In the genomic region with DNA sequence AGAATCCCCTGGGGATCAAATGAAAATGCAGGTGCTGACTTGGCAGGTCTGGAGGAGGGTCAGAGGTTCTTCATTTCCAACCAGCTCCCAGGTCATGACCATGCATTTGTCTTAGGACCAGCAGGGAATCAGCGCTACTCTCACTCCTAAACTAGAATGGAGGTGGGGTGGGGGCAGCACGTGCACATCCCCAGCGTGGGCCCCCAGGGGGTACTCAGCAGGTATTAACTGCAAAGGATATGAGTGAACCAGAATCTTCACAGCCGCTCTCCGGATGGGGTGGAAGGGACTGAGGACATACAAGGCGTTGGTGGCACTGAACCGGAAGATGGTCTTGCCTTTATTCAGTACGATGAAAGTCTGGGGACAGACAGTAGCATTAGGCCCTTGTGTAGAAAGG, we compare ENCODE assay signal across 18 cellular contexts. TPM values are rescaled to one million over a fixed set of nuclear protein-coding genes. Genes with fewer than 3 reads are reported as not detected.
DNase-seq lines count a peak whose midpoint lies in the region; ATAC-seq, FAIRE-seq and TF ChIP-seq lines count a peak whose summit lies in the region.
"Had no signal": no experiment of that assay in that cellular context is flagged by ENCODE, and none has a peak within 500 bp of the region (broad histone marks: within the 10 kb centered on the region; RNA-seq: fewer than 3 reads in every experiment).

No MANE protein-coding gene starts in this region.

- CTCF ChIA-PET in HEK293 (lab: Yijun Ruan, JAX) (interaction anchor here (1.0 to 1.9 kb wide), 2 partner anchors 25 to 662 kb away, joined by 3 to 7 read pairs; no protein-coding TSS in a partner anchor), H1 (lab: Charles Lee; ENCODE audit: partially characterized antibody) (interaction anchor here (1.2 to 30.9 kb wide), 11 partner anchors 6 to 370 kb away, joined by 3 to 538 read pairs (median 12); partner anchors contain the start of gene SCN5A)

- H3K27ac ChIP-seq in HEK293 (ENCODE audit: extremely low read depth, low read depth, low read length) (no peak overlapping the region), H1 (ENCODE audit: low read depth, low read length) (no peak overlapping the region), H9 (ENCODE audit: insufficient read length, low read depth, low read length) (no peak overlapping the region)
- H3K27ac ChIP-seq: 22Rv1, A549, HL-60, KMS-11 had no signal

- H3K79me2 ChIP-seq in H1 (ENCODE audit: control insufficient read depth in 1 of 2, insufficient read depth in 2 of 2, low read length in 2 of 2) (no peaks in the 10 kb centered on the region), H9 (ENCODE audit: insufficient read depth, low read length) (no peaks in the 10 kb centered on the region)

- FAIRE-seq in H1 (lab: Jason Lieb, UNC) = no peak
- FAIRE-seq: A549, GM12878 had no signal

- H3K9me3 ChIP-seq in HEK293 (ENCODE audit: control insufficient read depth, insufficient read depth, low read depth, low read length) (no peaks in the 10 kb centered on the region), H1 (ENCODE audit: insufficient read depth in 2 of 2, low read depth in 1 of 2, low read length in 1 of 2) (no peaks in the 10 kb centered on the region), H9 (ENCODE audit: control insufficient read depth, low read depth, low read length) (no peaks in the 10 kb centered on the region)
- H3K9me3 ChIP-seq: A549 had no signal

- H3K14ac ChIP-seq in H1 (ENCODE audit: insufficient read length) (no peak overlapping the region), H9 (ENCODE audit: insufficient read depth, low read length) (no peak overlapping the region)

- intact Hi-C loops in Right ventricle myocardium inferior (cut with DNase I) (no loop called here), Right ventricle myocardium superior (cut with DNase I) (no loop called here)

- peaks cover 0 to 15% (median 0%) of the 10 kb centered on the region in 3 experiments; a peak in 3 of 7 replicates for H3K36me3 Mint-ChIP-seq in H9 (ENCODE audit: insufficient read depth in 1 of 3, low read depth in 3 of 3)
- H3K36me3 Mint-ChIP-seq: CD8-positive, alpha-beta T cell had no signal

- H3K4me3 ChIP-seq in HEK293 (ENCODE audit: low read depth, low read length) (no peak overlapping the region), H1 (ENCODE audit: extremely low read depth in 1 of 4, insufficient read depth in 2 of 4, low read depth in 3 of 4, low read length in 4 of 4) (no peak overlapping the region)
- H3K4me3 ChIP-seq: A549, GM12878, GM23338 had no signal

- no peak for TF ChIP-seq POLR2A in H1 (IDR thresholded peaks at IDR 0.05; ENCODE audit: control extremely low read depth in 1 of 2, low read depth in 2 of 2, low read length in 2 of 2)

- H3K23me2 ChIP-seq in H1 (ENCODE audit: low read depth, low read length) (no peaks in the 10 kb centered on the region), H9 (ENCODE audit: insufficient read length, low read depth, low read length, poor library complexity, severe bottlenecking) (no peaks in the 10 kb centered on the region)

- H2BK15ac ChIP-seq in H1 (ENCODE audit: low read length) = no peak overlapping the region; the same call in 1 of the 2 replicates
- H2BK15ac ChIP-seq in H9 (ENCODE audit: low read depth, low read length) = no peak overlapping the region

- H3K18ac ChIP-seq in H1 (ENCODE audit: extremely low read depth, low read length) = peak overlapping the region; percentile 13; the same call in 1 of the 2 replicates
- no peak overlapping the region for H3K18ac ChIP-seq in H9 (ENCODE audit: insufficient read length, low read depth, low read length)

- 78% methylated on average over 8 of the region's 8 CpGs; no CpG with 5 or more reads in 1 of the 2 experiments for WGBS in H1 (ENCODE audit: extremely low coverage in 1 of 2, insufficient coverage in 1 of 2, insufficient read length in 1 of 2, insufficient replicate concordance in 2 of 2, low coverage in 1 of 2, low lambda C conversion rate in 2 of 2, missing lambda C conversion rate in 1 of 2), 2 experiments
- WGBS in H9 (ENCODE audit: extremely low coverage, insufficient read length, low lambda C conversion rate) = no CpG with 5 or more reads among the region's 8 CpGs

- H3T11ph ChIP-seq in H9 (ENCODE audit: low read length) = no peak overlapping the region

- H4K5ac ChIP-seq in H1 (ENCODE audit: insufficient read length, low read depth, low read length) = no peak overlapping the region
- H4K5ac ChIP-seq in H9 (ENCODE audit: insufficient read length, low read depth, low read length) = no peak overlapping the region

- H2BK20ac ChIP-seq in H1 (ENCODE audit: low read length) (no peak overlapping the region), H9 (ENCODE audit: low read depth, low read length, poor library complexity, severe bottlenecking) (no peak overlapping the region)

- H2AK5ac ChIP-seq in H1 (ENCODE audit: low read depth, low read length) = no peak overlapping the region
- H2AK5ac ChIP-seq in H9 (ENCODE audit: insufficient read length, low read length) = no peak overlapping the region

- no peaks in the 10 kb centered on the region for H3K36me3 ChIP-seq in HEK293 (ENCODE audit: control insufficient read depth in 2 of 2, insufficient read depth in 1 of 2, low read length in 2 of 2)
- no peaks in the 10 kb centered on the region for H3K36me3 ChIP-seq in H1 (ENCODE audit: control insufficient read depth in 2 of 4, insufficient read depth in 4 of 4, low read length in 3 of 4)

- POLR2A ChIA-PET in HEK293 (lab: Yijun Ruan, JAX) (no interaction called here), H1 (lab: Charles Lee; ENCODE audit: partially characterized antibody) (no interaction called here)

- H2BK120ac ChIP-seq in H1 (replicated peaks; ENCODE audit: low read depth, low read length) = no peak overlapping the region
- no peak overlapping the region for H2BK120ac ChIP-seq in H9 (ENCODE audit: low read depth, low read length, poor library complexity, severe bottlenecking)

- no peak for ATAC-seq in Right ventricle myocardium inferior
- ATAC-seq in Right ventricle myocardium superior (ENCODE audit: poor library complexity) = no peak
- ATAC-seq in HG03439 (IDR thresholded peaks at IDR 0.05; ENCODE audit: unreplicated experiment) = no peak
- no peak for ATAC-seq in GM19035 (IDR thresholded peaks at IDR 0.05; ENCODE audit: unreplicated experiment)
- ATAC-seq: A549; CD8-positive, alpha-beta T cell; GM12878 had no signal

- no peak overlapping the region for H2AFZ ChIP-seq in H1 (ENCODE audit: low read length)
- no peak overlapping the region for H2AFZ ChIP-seq in H9 (ENCODE audit: low read length)
- H2AFZ ChIP-seq: GM23338 had no signal

- H2BK12ac ChIP-seq in H1 (ENCODE audit: low read depth, low read length) (no peak overlapping the region), H9 (ENCODE audit: insufficient read length, low read depth, low read length) (no peak overlapping the region)

- H2BK5ac ChIP-seq in H1 (ENCODE audit: low read depth, low read length) (no peak overlapping the region; the same call in 1 of the 2 replicates), H9 (ENCODE audit: insufficient read length, low read length) (no peak overlapping the region)

- no peak overlapping the region for H3K9ac ChIP-seq in H1 (replicated peaks in 1 of 4; ENCODE audit: extremely low read depth in 1 of 4, low read depth in 3 of 4, low read length in 3 of 4)
- no peak overlapping the region for H3K9ac ChIP-seq in H9 (ENCODE audit: extremely low read depth, insufficient read length, low read length)
- H3K9ac ChIP-seq: KMS-11 had no signal

- H3K9me3 Mint-ChIP-seq in H9 = no peaks in the 10 kb centered on the region
- H3K9me3 Mint-ChIP-seq: CD8-positive, alpha-beta T cell; GM23338 had no signal

- H3K27me3 Mint-ChIP-seq in H9 (ENCODE audit: low read depth) = peaks cover 2% of the 10 kb centered on the region; the same call in 1 of the 2 replicates

- no peak for TF ChIP-seq RAD21 in H1 (IDR thresholded peaks at IDR 0.05 in 1 of 2, conservative IDR thresholded peaks at IDR 0.05 in 1 of 2; ENCODE audit: low read depth in 2 of 2, low read length in 2 of 2)

- H3K4me1 Mint-ChIP-seq in H9 = peaks cover 13 to 15% of the 10 kb centered on the region in 2 experiments

- DNase-seq in Right ventricle myocardium inferior (ENCODE audit: missing footprints) (peak; percentile 5), Right ventricle myocardium superior (no peak), H1 (ENCODE audit: low read depth in 1 of 2, low spot score in 2 of 2) (no peak), H9 (no peak)
- DNase-seq: AML-193; Calu3; CD8-positive, alpha-beta T cell; DMS79 treated with DMSO at 0.1 percent for 48 hours; GF-D8 had no signal

- H3K4me1 ChIP-seq in HEK293 (ENCODE audit: control insufficient read depth, insufficient read depth, low read length) (no peaks in the 10 kb centered on the region), H1 (replicated peaks in 1 of 4; ENCODE audit: control insufficient read depth in 3 of 4, insufficient read depth in 4 of 4, low read length in 3 of 4) (peaks cover 0 to 11% (median 4%) of the 10 kb centered on the region in 4 experiments; a peak in 6 of 7 replicates), H9 (ENCODE audit: insufficient read depth, low read length) (peaks cover 6% of the 10 kb centered on the region; the same call in 1 of the 2 replicates)
- H3K4me1 ChIP-seq: A549 had no signal

- no peak for TF ChIP-seq CTCF in HEK293 (tag by site-specific recombination; IDR thresholded peaks at IDR 0.05)
- TF ChIP-seq CTCF in H1 (IDR thresholded peaks at IDR 0.05; ENCODE audit: control extremely low read depth in 1 of 3, insufficient read depth in 1 of 3, low read depth in 1 of 3, low read length in 3 of 3) = no peak
- TF ChIP-seq CTCF in H9 (conservative IDR thresholded peaks at IDR 0.05) = no peak

- peak overlapping the region in 1 of 2 experiments; percentile 26; a peak in 1 of 5 replicates for H3K4me3 Mint-ChIP-seq in H9
- H3K4me3 Mint-ChIP-seq: CD8-positive, alpha-beta T cell; GM23338 had no signal

- H3K56ac ChIP-seq in H1 (replicated peaks; ENCODE audit: insufficient read length, low read depth, low read length) = no peak overlapping the region
- H3K56ac ChIP-seq in H9 (ENCODE audit: insufficient read length, low read depth, low read length) = no peak overlapping the region

- peak overlapping the region in 1 of 2 experiments; percentile 9; a peak in 1 of 4 replicates for H3K4me2 ChIP-seq in H1 (ENCODE audit: insufficient read depth in 1 of 2, low read depth in 2 of 2, low read length in 2 of 2)
- no peak overlapping the region for H3K4me2 ChIP-seq in H9 (ENCODE audit: insufficient read depth, insufficient read length, low read length)
- H3K4me2 ChIP-seq: A549, GM23338, KMS-11 had no signal

- H3K23ac ChIP-seq in H1 (ENCODE audit: insufficient read length) = no peak overlapping the region
- no peak overlapping the region for H3K23ac ChIP-seq in H9 (ENCODE audit: insufficient read length, low read depth, low read length)

- H4K8ac ChIP-seq in H1 (ENCODE audit: extremely low read depth, insufficient read depth, low read length) (no peak overlapping the region), H9 (replicated peaks; ENCODE audit: insufficient read length, low read depth, low read length) (no peak overlapping the region)

- no peak overlapping the region for H4K91ac ChIP-seq in H1 (replicated peaks; ENCODE audit: insufficient read length, low read length)
- no peak overlapping the region for H4K91ac ChIP-seq in H9 (ENCODE audit: insufficient read length, low read depth, low read length)

- H4K20me1 ChIP-seq in H1 (replicated peaks in 1 of 2; ENCODE audit: control insufficient read depth in 1 of 2, insufficient read depth in 2 of 2, low read length in 2 of 2) (peaks cover 0 to 3% of the 10 kb centered on the region in 2 experiments), H9 (ENCODE audit: control insufficient read depth, insufficient read depth, insufficient read length) (no peaks in the 10 kb centered on the region)

- H3K4ac ChIP-seq in H1 (replicated peaks; ENCODE audit: insufficient read length, low read depth, low read length) = no peak overlapping the region
- no peak overlapping the region for H3K4ac ChIP-seq in H9 (ENCODE audit: low read depth, low read length)

- 0 out of 7 replicates have a peak overlapping the region, but pooled peaks of 1 of the 3 experiments have one; percentile 82 for H3K27ac Mint-ChIP-seq in H9
- H3K27ac Mint-ChIP-seq: CD8-positive, alpha-beta T cell; GM23338 had no signal

- no peak for TF ChIP-seq EP300 in H1 (IDR thresholded peaks at IDR 0.05; ENCODE audit: borderline replicate concordance in 1 of 2, low read depth in 2 of 2, low read length in 2 of 2)

- H3K27me3 ChIP-seq in H1 (replicated peaks in 1 of 4; ENCODE audit: control insufficient read depth in 3 of 4, extremely low read depth in 1 of 4, insufficient read depth in 3 of 4, low read length in 3 of 4) (no peaks in the 10 kb centered on the region), H9 (ENCODE audit: insufficient read depth, low read length) (no peaks in the 10 kb centered on the region)

- no peaks in the 10 kb centered on the region for H3K79me1 ChIP-seq in H1 (ENCODE audit: low read depth, low read length)
- no peaks in the 10 kb centered on the region for H3K79me1 ChIP-seq in H9 (ENCODE audit: insufficient read depth, low read depth, low read length, poor library complexity, severe bottlenecking)

RNA-seq across cellular contexts. Expression of gene SCN5A, which starts 19.4 kb away (rescaled TPM):
- total RNA-seq in Right ventricle myocardium inferior (163 TPM), Right ventricle myocardium superior (162 TPM), H9 (2021) (6.5 and 8.0 TPM in 2 replicates)
- total RNA-seq in H1 (2021; fragmentation: NEBNext Ultra II Directional; extraction: Animal tissue kit (Norgen Biotek cat#: 25700)) = 11.4 and 16.5 TPM in 2 replicates
- 4.8 and 6.8 TPM in 2 replicates for polyA plus RNA-seq in H1 (2011; rRNA removed)
- polyA plus RNA-seq in H1 (2011; cell fraction: cytosol; rRNA removed) = 4.0 TPM
- polyA plus RNA-seq in H1 (2011; cell fraction: nucleus; rRNA removed) = 14.7 TPM
- 4.1 to 5.5 TPM (median 4.6 TPM) in 4 replicates for polyA plus RNA-seq in H1 (2012, experiment 1 of 2)
- polyA plus RNA-seq in H1 (2012, experiment 2 of 2) = 2.6 TPM
- 5.3 TPM for polyA plus RNA-seq in H1 (2013, experiment 1 of 2)
- polyA plus RNA-seq in H1 (2013, experiment 2 of 2) = 5.8 TPM
- polyA minus RNA-seq in H1 (2011; rRNA and poly(A)+ RNA removed) = 12.6 and 14.0 TPM in 2 replicates
- 5.4 TPM for polyA minus RNA-seq in H1 (2011; cell fraction: cytosol; rRNA and poly(A)+ RNA removed)
- polyA minus RNA-seq in H1 (2011; cell fraction: nucleus; rRNA and poly(A)+ RNA removed) = 14.3 TPM
- total RNA-seq: GM12878 had no signal
- polyA plus RNA-seq: GM12878 had no signal
